30 cellular contexts compared by ENCODE assay signal in genomic region chr12:11687538-11687937, GRCh38. TPM values are rescaled to one million over a fixed set of nuclear protein-coding genes. Genes with fewer than 3 reads are reported as not detected.
DNase-seq lines count a peak whose midpoint lies in the region; ATAC-seq and TF ChIP-seq lines count a peak whose summit lies in the region.
"Had no signal": no experiment of that assay in that cellular context is flagged by ENCODE, and none has a peak within 500 bp of the region (broad histone marks: within the 10 kb centered on the region; RNA-seq: fewer than 3 reads in every experiment).

No MANE protein-coding gene starts in this region.

- H3K27ac Mint-ChIP-seq in neural progenitor cell = no peak overlapping the region
- no peak overlapping the region for H3K27ac Mint-ChIP-seq in activated naive CD4-positive, alpha-beta T cell treated with anti-CD3 and anti-CD28 coated beads for 36 hours
- H3K27ac Mint-ChIP-seq: HFFc6; T-helper 1 cell treated with Interleukin-12 subunit alpha and Interleukin-12 subunit beta and Interleukin-4 antibody, amounts not matched to agents 30 μg/mL and 1 μg/mL, for 36 hours had no signal

- H3K9me3 Mint-ChIP-seq in neural progenitor cell = peaks cover 21% of the 10 kb centered on the region
- no peaks in the 10 kb centered on the region for H3K9me3 Mint-ChIP-seq in activated naive CD4-positive, alpha-beta T cell treated with anti-CD3 and anti-CD28 coated beads for 36 hours
- H3K9me3 Mint-ChIP-seq: HFFc6 had no signal

- H3K4me3 ChIP-seq in adipocyte (ENCODE audit: low read length) (peak overlapping the region; percentile 61), mucosa of descending colon (no peak overlapping the region), suprapubic skin (no peak overlapping the region), neural progenitor cell (no peak overlapping the region), upper lobe of left lung (no peak overlapping the region)
- H3K4me3 ChIP-seq: adrenal gland, gastrocnemius medialis, skin epidermis, testis had no signal

- H3K27me3 ChIP-seq in adipocyte (replicated peaks; ENCODE audit: control insufficient read depth, insufficient read depth, low read length) (no peaks in the 10 kb centered on the region), suprapubic skin (no peaks in the 10 kb centered on the region), neural progenitor cell (no peaks in the 10 kb centered on the region), upper lobe of left lung (no peaks in the 10 kb centered on the region)
- H3K27me3 ChIP-seq: adrenal gland, gastrocnemius medialis, testis had no signal

- CTCF ChIA-PET in activated naive CD4-positive, alpha-beta T cell treated with anti-CD3 and anti-CD28 coated beads for 36 hours (lab: Charles Lee) = no interaction called here

- H3K4me3 Mint-ChIP-seq in neural progenitor cell = no peak overlapping the region
- H3K4me3 Mint-ChIP-seq in activated naive CD4-positive, alpha-beta T cell treated with anti-CD3 and anti-CD28 coated beads for 36 hours = no peak overlapping the region
- H3K4me3 Mint-ChIP-seq: HFFc6; naive thymus-derived CD8-positive, alpha-beta T cell; T-helper 1 cell treated with Interleukin-12 subunit alpha and Interleukin-12 subunit beta and Interleukin-4 antibody, amounts not matched to agents 30 μg/mL and 1 μg/mL, for 36 hours had no signal

- no peaks in the 10 kb centered on the region for H4K20me1 ChIP-seq in neural progenitor cell (ENCODE audit: low read depth)

- H3K36me3 Mint-ChIP-seq in neural progenitor cell = peaks cover 20% of the 10 kb centered on the region
- peaks cover 11% of the 10 kb centered on the region for H3K36me3 Mint-ChIP-seq in activated naive CD4-positive, alpha-beta T cell treated with anti-CD3 and anti-CD28 coated beads for 36 hours (ENCODE audit: low read depth)

- peaks cover 44% of the 10 kb centered on the region for H3K4me1 ChIP-seq in adipocyte (ENCODE audit: control insufficient read depth, insufficient read depth, low read length)
- peaks cover 22% of the 10 kb centered on the region for H3K4me1 ChIP-seq in mucosa of descending colon (ENCODE audit: low read depth)
- H3K4me1 ChIP-seq in suprapubic skin = peaks cover 37% of the 10 kb centered on the region
- H3K4me1 ChIP-seq in neural progenitor cell = peaks cover 6% of the 10 kb centered on the region
- H3K4me1 ChIP-seq in upper lobe of left lung = peaks cover 32 to 52% (median 47%) of the 10 kb centered on the region in 4 donors
- H3K4me1 ChIP-seq: testis had no signal

- H2AFZ ChIP-seq in neural progenitor cell (replicated peaks) = no peak overlapping the region

- H3K79me2 ChIP-seq in neural progenitor cell (ENCODE audit: low read depth) = no peaks in the 10 kb centered on the region

- intact Hi-C loops in mucosa of descending colon (cut with DNase I, micrococcal nuclease) = no loop called here
- intact Hi-C loops in activated naive CD4-positive, alpha-beta T cell treated with anti-CD3 and anti-CD28 coated beads for 36 hours (cut with micrococcal nuclease) = no loop called here

- TF ChIP-seq EP300 in suprapubic skin (IDR thresholded peaks at IDR 0.05) (no peak), upper lobe of left lung (IDR thresholded peaks at IDR 0.05) (no peak)

- WGBS in suprapubic skin = 72% methylated on average over 3 of the region's 3 CpGs
- WGBS in upper lobe of left lung, 2 donors = 54 to 58% methylated on average over 3 of the region's 3 CpGs

- H3K27me3 Mint-ChIP-seq in neural progenitor cell (ENCODE audit: insufficient read depth, low read depth) = peaks cover 3% of the 10 kb centered on the region
- no peaks in the 10 kb centered on the region for H3K27me3 Mint-ChIP-seq in activated naive CD4-positive, alpha-beta T cell treated with anti-CD3 and anti-CD28 coated beads for 36 hours (ENCODE audit: low read depth)
- H3K27me3 Mint-ChIP-seq: naive thymus-derived CD8-positive, alpha-beta T cell had no signal

- peak; percentile 46 for DNase-seq in CD1c-positive myeloid dendritic cell (ENCODE audit: extremely low spot score)
- DNase-seq in adipocyte (ENCODE audit: low read depth) = peak; percentile 52
- DNase-seq in mucosa of descending colon = no peak
- no peak for DNase-seq in suprapubic skin (ENCODE audit: low spot score in 2 of 2)
- DNase-seq in neural progenitor cell (ENCODE audit: low spot score) = no peak
- no peak for DNase-seq in activated naive CD4-positive, alpha-beta T cell treated with anti-CD3 and anti-CD28 coated beads for 36 hours
- no peak for DNase-seq in upper lobe of left lung
- DNase-seq: activated naive CD4-positive, alpha-beta T cell; activated T-cell treated with anti-CD3 and anti-CD28 coated beads, Interleukin-2, amount 50 U/mL, for 48 hours; Calu3; cerebellar nuclear complex; DMS79 treated with DMSO at 0.1 percent for 48 hours; gastrocnemius medialis; GDM1; HFFc6; midbrain; naive thymus-derived CD8-positive, alpha-beta T cell; NCI-H1930; NCI-H526; NK-92 treated with Interleukin-12 subunit alpha and Interleukin-12 subunit beta, amount 100 ng/mL, for 24 hours; occipital lobe; Right ventricle myocardium superior; stimulated activated naive CD4-positive, alpha-beta T cell; testis had no signal

- TF ChIP-seq POLR2A in suprapubic skin (IDR thresholded peaks at IDR 0.05) (no peak), upper lobe of left lung (IDR thresholded peaks at IDR 0.05) (no peak)

- H3K4me1 Mint-ChIP-seq in neural progenitor cell = peaks cover 8% of the 10 kb centered on the region
- H3K4me1 Mint-ChIP-seq in activated naive CD4-positive, alpha-beta T cell treated with anti-CD3 and anti-CD28 coated beads for 36 hours (ENCODE audit: low read depth) = peaks cover 37% of the 10 kb centered on the region

- H3K9ac ChIP-seq in adipocyte (ENCODE audit: low read length) (no peak overlapping the region), neural progenitor cell (no peak overlapping the region)

- H3K27ac ChIP-seq in suprapubic skin = peak overlapping the region; percentile 48
- H3K27ac ChIP-seq in neural progenitor cell = no peak overlapping the region
- no peak overlapping the region for H3K27ac ChIP-seq in upper lobe of left lung
- H3K27ac ChIP-seq: adrenal gland, C4-2B, gastrocnemius medialis, testis had no signal

- H3K36me3 ChIP-seq in adipocyte (ENCODE audit: control insufficient read depth, insufficient read depth, low read length, severe bottlenecking) = no peaks in the 10 kb centered on the region
- H3K36me3 ChIP-seq in mucosa of descending colon (ENCODE audit: low read depth) = no peaks in the 10 kb centered on the region
- no peaks in the 10 kb centered on the region for H3K36me3 ChIP-seq in suprapubic skin
- no peaks in the 10 kb centered on the region for H3K36me3 ChIP-seq in neural progenitor cell
- no peaks in the 10 kb centered on the region for H3K36me3 ChIP-seq in upper lobe of left lung
- H3K36me3 ChIP-seq: adrenal gland, gastrocnemius medialis had no signal

- H3K4me2 ChIP-seq in neural progenitor cell = no peak overlapping the region

- no peaks in the 10 kb centered on the region for H3F3A ChIP-seq in neural progenitor cell (ENCODE audit: low read depth)

- ATAC-seq in mucosa of descending colon = peak; percentile 64
- no peak for ATAC-seq in upper lobe of left lung (ENCODE audit: low FRiP score in 2 of 2)
- ATAC-seq: esophagus mucosa; gastrocnemius medialis; naive thymus-derived CD8-positive, alpha-beta T cell; SK-N-SH treated with all-trans-retinoic acid at 6 μM for 48 hours had no signal

- H3K9me3 ChIP-seq in adipocyte (ENCODE audit: control insufficient read depth, low read length) (no peaks in the 10 kb centered on the region), mucosa of descending colon (no peaks in the 10 kb centered on the region), suprapubic skin (no peaks in the 10 kb centered on the region), neural progenitor cell (ENCODE audit: low read depth) (no peaks in the 10 kb centered on the region), upper lobe of left lung (no peaks in the 10 kb centered on the region)
- H3K9me3 ChIP-seq: adrenal gland, gastrocnemius medialis, testis had no signal

- TF ChIP-seq CTCF in mucosa of descending colon (IDR thresholded peaks at IDR 0.05) = no peak
- no peak for TF ChIP-seq CTCF in suprapubic skin (IDR thresholded peaks at IDR 0.05)
- no peak for TF ChIP-seq CTCF in neural progenitor cell (IDR thresholded peaks at IDR 0.05)
- TF ChIP-seq CTCF in upper lobe of left lung (IDR thresholded peaks at IDR 0.05) = no peak

RNA-seq across cellular contexts. Expression of gene ETV6, which starts 38.1 kb away (rescaled TPM):
- 10 to 100 TPM; 60.9 to 74.3 (median 72.8) TPM for total RNA-seq in mucosa of descending colon
- 10 to 100 TPM; 16.9 to 41.4 (median 25.1) TPM for total RNA-seq in suprapubic skin
- total RNA-seq in neural progenitor cell (ENCODE audit: low replicate concordance) = 6.2 and 6.8 TPM in 2 replicates
- total RNA-seq in activated naive CD4-positive, alpha-beta T cell treated with anti-CD3 and anti-CD28 coated beads for 36 hours = 10 to 100 TPM; 48.1 to 48.6 TPM
- 10 to 100 TPM; 22.2 to 93.2 (median 37.5) TPM for total RNA-seq in upper lobe of left lung

Comparison
In these comparisons a context has a peak if more than half of its experiments do, and no peak if none do; other contexts are left out.
1. DNase-seq: peak in CD1c-positive myeloid dendritic cell (single experiment) and adipocyte (single experiment); none in mucosa of descending colon (0 of 3), suprapubic skin (0 of 2), neural progenitor cell (single experiment), activated naive CD4-positive, alpha-beta T cell treated with anti-CD3 and anti-CD28 coated beads for 36 hours (single experiment) and upper lobe of left lung (0 of 2).